2 cellular contexts compared by ENCODE assay signal in genomic region chr19:5076440-5077208, GRCh38.
TF ChIP-seq lines count a peak whose summit lies in the region.

No MANE protein-coding gene starts in this region.

TF ChIP-seq in liver, 16 proteins besides CTCF, POLR2A, EP300 and RAD21 (continued from another document):
- TF ChIP-seq SP1 (IDR thresholded peaks at IDR 0.05): peak; percentile 24
- no peak for TF ChIP-seq TAF1 (conservative IDR thresholded peaks at IDR 0.05)
- peak; percentile 18 for TF ChIP-seq MAX (IDR thresholded peaks at IDR 0.05)
- TF ChIP-seq EGR1 (IDR thresholded peaks at IDR 0.05; ENCODE audit: low read depth in 2 of 2): no peak
- TF ChIP-seq RXRA (IDR thresholded peaks at IDR 0.05): peak; percentile 77 to 89
- peak in 1 of 2 donors; percentile 27 for TF ChIP-seq JUND (IDR thresholded peaks at IDR 0.05)
- peak; percentile 21 for TF ChIP-seq REST (IDR thresholded peaks at IDR 0.05)
- TF ChIP-seq YY1 (IDR thresholded peaks at IDR 0.05): no peak
- TF ChIP-seq ATF3 (IDR thresholded peaks at IDR 0.05): no peak
- TF ChIP-seq GABPA (IDR thresholded peaks at IDR 0.05 in 1 of 2, conservative IDR thresholded peaks at IDR 0.05 in 1 of 2): no peak
- peak; percentile 88 for TF ChIP-seq FOXA1 (IDR thresholded peaks at IDR 0.05)
- peak; percentile 95 for TF ChIP-seq FOXA2 (IDR thresholded peaks at IDR 0.05)
- TF ChIP-seq HNF4G (IDR thresholded peaks at IDR 0.05): no peak

TF ChIP-seq in HepG2, 621 proteins besides CTCF, POLR2A, EP300 and RAD21 (continued from another document):
- TF ChIP-seq ATF2 (CRISPR knock-in tag; IDR thresholded peaks at IDR 0.05) (no peak), KDM5A (IDR thresholded peaks at IDR 0.05; ENCODE audit: borderline replicate concordance, low read length) (no peak)
